In genomic region chr4:93199492-93199891, GRCh38 we compare ENCODE assay signal across 7 cellular contexts.
DNase-seq lines count a peak whose midpoint lies in the region; ATAC-seq and TF ChIP-seq lines count a peak whose summit lies in the region.

No MANE protein-coding gene starts in this region.

- H3K27ac ChIP-seq in testis = no peak overlapping the region

- in situ Hi-C loops in SK-MEL-5 (cut with HindIII; ENCODE audit: low pct_unique_long_range_greater_than_20kb, low sequenced_read_pairs) = no loop called here

- no peak for TF ChIP-seq POLR2A in testis (IDR thresholded peaks at IDR 0.05)

- no peak overlapping the region for H3K4me3 ChIP-seq in testis

- intact Hi-C loops in testis (cut with DNase I; ENCODE audit: low total_unique reads) = no loop called here

- peak; percentile 34 to 51 (median 40) for TF ChIP-seq CTCF in testis (IDR thresholded peaks at IDR 0.05)

- H3K36me3 ChIP-seq in testis (ENCODE audit: low read depth, missing control alignments) = no peaks in the 10 kb centered on the region

- H3K9me3 ChIP-seq in testis = no peaks in the 10 kb centered on the region

- no peaks in the 10 kb centered on the region for H3K27me3 ChIP-seq in testis

- DNase-seq in NAMALWA (ENCODE audit: low spot score) = peak; percentile 68
- peak; percentile 78 for DNase-seq in SK-MEL-5 (ENCODE audit: low read depth, low spot score)
- DNase-seq in glomerular visceral epithelial cell (ENCODE audit: extremely low spot score) = peak; percentile 49
- DNase-seq in testis = no peak
- DNase-seq in GM19238 (ENCODE audit: insufficient read length, low spot score) = no peak
- DNase-seq in DMS114 treated with DMSO at 0.1 percent for 48 hours (lab: John Stamatoyannopoulos, UW; ENCODE audit: unreplicated experiment) = no peak

- WGBS in testis, 2 donors = 33 to 55% methylated on average over 2 of the region's 2 CpGs

- H3K4me1 ChIP-seq in testis = no peaks in the 10 kb centered on the region

- ATAC-seq in GM19043 (IDR thresholded peaks at IDR 0.05; ENCODE audit: low read depth, unreplicated experiment) = peak; percentile 47

Comparison
In these comparisons a context has a peak if more than half of its experiments do, and no peak if none do; other contexts are left out.
1. DNase-seq: peak in NAMALWA (single experiment), SK-MEL-5 (single experiment) and glomerular visceral epithelial cell (single experiment); none in testis (single experiment), GM19238 (single experiment) and DMS114 treated with DMSO at 0.1 percent for 48 hours (single experiment).